In genomic region chr14:77111021-77111420, GRCh38 we compare ENCODE assay signal across 10 cellular contexts. TPM values are rescaled to one million over a fixed set of nuclear protein-coding genes. Genes with fewer than 3 reads are reported as not detected.
DNase-seq lines count a peak whose midpoint lies in the region; ATAC-seq and TF ChIP-seq lines count a peak whose summit lies in the region.
"Had no signal": no experiment of that assay in that cellular context is flagged by ENCODE, and none has a peak within 500 bp of the region (broad histone marks: within the 10 kb centered on the region; RNA-seq: fewer than 3 reads in every experiment).

No MANE protein-coding gene starts in this region.

- peak overlapping the region; percentile 41 for H3K27ac Mint-ChIP-seq in activated T-helper 17 cell treated with anti-CD3 and anti-CD28 coated beads, Interleukin-2, amount 50 U/mL, for 72 hours
- peak overlapping the region; percentile 94 for H3K27ac Mint-ChIP-seq in mesothelial cell of epicardium

- peak overlapping the region; percentile 73 to 89 (median 82) for H3K27ac ChIP-seq in esophagus squamous epithelium
- peak overlapping the region; percentile 71 to 72 for H3K27ac ChIP-seq in thoracic aorta

- WGBS in esophagus squamous epithelium, 2 donors, result 18 to 24% methylated on average over 5 of the region's 5 CpGs

- H3K4me3 ChIP-seq in esophagus squamous epithelium (peak overlapping the region in 1 of 4 donors; percentile 27), thoracic aorta (peak overlapping the region; percentile 37)

- TF ChIP-seq POLR2A in esophagus squamous epithelium (IDR thresholded peaks at IDR 0.05), result no peak

- no peaks in the 10 kb centered on the region for H3K9me3 ChIP-seq in esophagus squamous epithelium
- H3K9me3 ChIP-seq in thoracic aorta, result no peaks in the 10 kb centered on the region
- H3K9me3 ChIP-seq: SK-N-SH had no signal

- no peak for DNase-seq in esophagus squamous epithelium (lab: John Stamatoyannopoulos, UW)
- DNase-seq in mesothelial cell of epicardium (ENCODE audit: low spot score in 2 of 2, unreplicated experiment in 2 of 2), result no peak
- DNase-seq in thoracic aorta (ENCODE audit: low spot score), result no peak
- DNase-seq in activated effector memory CD4-positive, alpha-beta T cell treated with Interleukin-2 at 50 U/mL for 16 hours, result no peak
- DNase-seq in SKM-1 (lab: John Stamatoyannopoulos, UW; ENCODE audit: unreplicated experiment), result no peak
- DNase-seq in DMS153 (lab: John Stamatoyannopoulos, UW), result no peak
- no peak for DNase-seq in RKO (ENCODE audit: low spot score)
- DNase-seq: naive B cell, SK-N-SH had no signal

- H3K4me1 Mint-ChIP-seq in activated T-helper 17 cell treated with anti-CD3 and anti-CD28 coated beads, Interleukin-2, amount 50 U/mL, for 72 hours, result peaks cover 5% of the 10 kb centered on the region
- H3K4me1 Mint-ChIP-seq in mesothelial cell of epicardium, result peaks cover 33% of the 10 kb centered on the region

- no peaks in the 10 kb centered on the region for H3K27me3 Mint-ChIP-seq in activated T-helper 17 cell treated with anti-CD3 and anti-CD28 coated beads, Interleukin-2, amount 50 U/mL, for 72 hours
- H3K27me3 Mint-ChIP-seq in mesothelial cell of epicardium (ENCODE audit: low read depth), result no peaks in the 10 kb centered on the region
- H3K27me3 Mint-ChIP-seq: naive B cell had no signal

- H3K36me3 Mint-ChIP-seq in activated T-helper 17 cell treated with anti-CD3 and anti-CD28 coated beads, Interleukin-2, amount 50 U/mL, for 72 hours (ENCODE audit: low read depth), result peaks cover 86% of the 10 kb centered on the region
- peaks cover 42% of the 10 kb centered on the region for H3K36me3 Mint-ChIP-seq in mesothelial cell of epicardium

- H3K4me1 ChIP-seq in esophagus squamous epithelium, result peaks cover 13 to 62% (median 20%) of the 10 kb centered on the region in 3 donors
- peaks cover 24 to 39% of the 10 kb centered on the region in 2 donors for H3K4me1 ChIP-seq in thoracic aorta (ENCODE audit: control insufficient read depth in 1 of 2, low read depth in 2 of 2)

- H3K27me3 ChIP-seq in esophagus squamous epithelium, result no peaks in the 10 kb centered on the region
- no peaks in the 10 kb centered on the region for H3K27me3 ChIP-seq in thoracic aorta (replicated peaks; ENCODE audit: insufficient read depth)

- TF ChIP-seq CTCF in esophagus squamous epithelium (IDR thresholded peaks at IDR 0.05) (no peak), mesothelial cell of epicardium (IDR thresholded peaks at IDR 0.05; ENCODE audit: unreplicated experiment) (no peak), thoracic aorta (IDR thresholded peaks at IDR 0.05) (no peak)

- intact Hi-C loops in esophagus squamous epithelium (cut with DNase I), result no loop called here

- H3K9me3 Mint-ChIP-seq in activated T-helper 17 cell treated with anti-CD3 and anti-CD28 coated beads, Interleukin-2, amount 50 U/mL, for 72 hours, result no peaks in the 10 kb centered on the region
- no peaks in the 10 kb centered on the region for H3K9me3 Mint-ChIP-seq in mesothelial cell of epicardium
- H3K9me3 Mint-ChIP-seq: naive B cell had no signal

- no peak overlapping the region for H3K4me3 Mint-ChIP-seq in activated T-helper 17 cell treated with anti-CD3 and anti-CD28 coated beads, Interleukin-2, amount 50 U/mL, for 72 hours
- peak overlapping the region; percentile 33 for H3K4me3 Mint-ChIP-seq in mesothelial cell of epicardium
- H3K4me3 Mint-ChIP-seq: naive B cell had no signal

- ATAC-seq in activated T-helper 17 cell treated with anti-CD3 and anti-CD28 coated beads, Interleukin-2, amount 50 U/mL, for 72 hours (replicated peaks), result no peak
- ATAC-seq in thoracic aorta (ENCODE audit: insufficient number of reproducible peaks, low FRiP score, low read depth), result no peak

- peaks cover 11 to 94% (median 16%) of the 10 kb centered on the region in 3 donors for H3K36me3 ChIP-seq in esophagus squamous epithelium
- peaks cover 35% of the 10 kb centered on the region for H3K36me3 ChIP-seq in thoracic aorta

RNA-seq across cellular contexts. Expression of gene CIPC, which starts 13.0 kb away (rescaled TPM):
- 10 to 100 TPM in 1 of 2 donors, 1 to 10 TPM in 1; 8.5 to 11.8 TPM for total RNA-seq in activated T-helper 17 cell treated with anti-CD3 and anti-CD28 coated beads, Interleukin-2, amount 50 U/mL, for 72 hours
- total RNA-seq in esophagus squamous epithelium (10 to 100 TPM; 17.1 to 38.3 (median 32.6) TPM), mesothelial cell of epicardium (21.9 to 22.9 TPM (median 22.4 TPM) in 3 replicates), thoracic aorta (10 to 100 TPM; 38.3 to 44.4 TPM)

RNA-seq across cellular contexts. Expression of gene ZDHHC22, which starts 30.6 kb away (rescaled TPM):
- not detected for total RNA-seq in activated T-helper 17 cell treated with anti-CD3 and anti-CD28 coated beads, Interleukin-2, amount 50 U/mL, for 72 hours
- not detected for total RNA-seq in esophagus squamous epithelium
- not detected in 3 replicates for total RNA-seq in mesothelial cell of epicardium
- not detected for total RNA-seq in thoracic aorta
